In the genomic region with DNA sequence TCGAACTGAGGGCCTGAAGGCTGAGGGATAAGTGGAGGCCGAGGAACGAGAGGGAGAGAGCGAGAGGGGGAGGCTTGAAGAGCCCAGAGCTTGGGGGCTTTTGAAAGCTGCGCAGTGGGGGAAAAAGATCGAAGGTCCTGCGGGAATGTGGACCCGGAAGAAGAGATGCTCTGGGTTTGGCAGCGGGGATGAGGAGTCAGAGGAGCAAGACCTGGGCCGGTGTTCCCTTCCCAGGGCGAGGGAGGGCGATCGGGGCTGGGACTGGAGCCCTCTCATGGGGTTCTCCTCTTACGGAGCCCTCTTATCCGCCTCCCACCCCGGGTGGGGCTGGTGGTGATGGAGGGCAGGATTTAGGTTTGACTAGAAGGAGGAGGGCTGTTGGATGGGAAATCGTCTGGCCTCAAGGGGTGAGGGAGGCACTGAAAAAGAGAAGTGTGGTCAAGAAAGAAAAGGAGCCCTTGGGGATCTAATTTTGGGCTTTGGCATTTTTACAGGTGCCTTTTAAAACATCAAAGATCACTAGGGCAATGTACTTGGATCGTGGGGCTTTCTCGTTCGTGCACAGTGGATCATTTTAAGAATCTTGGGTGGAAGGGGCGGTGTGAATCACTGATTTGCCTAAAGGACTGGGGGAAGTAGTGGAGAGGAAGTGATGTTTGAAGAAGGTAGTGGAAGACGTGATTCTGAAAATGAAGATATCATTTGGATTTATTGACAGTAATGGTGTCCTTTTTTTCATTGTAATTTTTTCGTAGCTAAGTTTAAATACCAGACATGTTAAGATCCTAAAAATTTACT, we compare ENCODE assay signal across 8 cellular contexts.
DNase-seq lines count a peak whose midpoint lies in the region; ATAC-seq and TF ChIP-seq lines count a peak whose summit lies in the region.

No MANE protein-coding gene starts in this region.

- peak overlapping the region; percentile 95 for H3K4me3 ChIP-seq in astrocyte of the cerebellum (ENCODE audit: low read depth, low read length)

- in situ Hi-C loops in astrocyte of the cerebellum (cut with HindIII; ENCODE audit: low sequenced_read_pairs), result no loop called here

- ATAC-seq in GM21367 (IDR thresholded peaks at IDR 0.05; ENCODE audit: unreplicated experiment), result peak; percentile 19
- peak; percentile 70 for ATAC-seq in SK-N-SH treated with all-trans-retinoic acid at 6 μM for 48 hours

- DNase-seq in D341Med (ENCODE audit: low spot score) (peak; percentile 55), HS-5 (ENCODE audit: low read depth) (peak; percentile 28), astrocyte of the cerebellum (ENCODE audit: low read depth) (peak; percentile 23), hepatic stellate cell (ENCODE audit: low spot score) (peak; percentile 68), putamen (ENCODE audit: low spot score) (peak; percentile 54), middle frontal gyrus (ENCODE audit: extremely low spot score, low spot score) (no peak)

- TF ChIP-seq CTCF in astrocyte of the cerebellum (IDR thresholded peaks at IDR 0.05; ENCODE audit: low read depth, low read length, missing control alignments), result no peak

TF ChIP-seq in SK-N-SH treated with all-trans-retinoic acid at 6 μM for 48 hours, 23 proteins besides CTCF, POLR2A, EP300 and RAD21:
- TF ChIP-seq ZNF8 (CRISPR knock-in tag; IDR thresholded peaks at IDR 0.05), result no peak
- TF ChIP-seq, protein P1, sequence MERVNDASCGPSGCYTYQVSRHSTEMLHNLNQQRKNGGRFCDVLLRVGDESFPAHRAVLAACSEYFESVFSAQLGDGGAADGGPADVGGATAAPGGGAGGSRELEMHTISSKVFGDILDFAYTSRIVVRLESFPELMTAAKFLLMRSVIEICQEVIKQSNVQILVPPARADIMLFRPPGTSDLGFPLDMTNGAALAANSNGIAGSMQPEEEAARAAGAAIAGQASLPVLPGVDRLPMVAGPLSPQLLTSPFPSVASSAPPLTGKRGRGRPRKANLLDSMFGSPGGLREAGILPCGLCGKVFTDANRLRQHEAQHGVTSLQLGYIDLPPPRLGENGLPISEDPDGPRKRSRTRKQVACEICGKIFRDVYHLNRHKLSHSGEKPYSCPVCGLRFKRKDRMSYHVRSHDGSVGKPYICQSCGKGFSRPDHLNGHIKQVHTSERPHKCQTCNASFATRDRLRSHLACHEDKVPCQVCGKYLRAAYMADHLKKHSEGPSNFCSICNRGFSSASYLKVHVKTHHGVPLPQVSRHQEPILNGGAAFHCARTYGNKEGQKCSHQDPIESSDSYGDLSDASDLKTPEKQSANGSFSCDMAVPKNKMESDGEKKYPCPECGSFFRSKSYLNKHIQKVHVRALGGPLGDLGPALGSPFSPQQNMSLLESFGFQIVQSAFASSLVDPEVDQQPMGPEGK (CRISPR knock-in tag; IDR thresholded peaks at IDR 0.05; ENCODE audit: borderline replicate concordance), result no peak
- no peak for TF ChIP-seq ARNTL (CRISPR knock-in tag; IDR thresholded peaks at IDR 0.05; ENCODE audit: borderline replicate concordance, low read depth)
- TF ChIP-seq ESRRG (CRISPR knock-in tag; IDR thresholded peaks at IDR 0.05), result no peak
- TF ChIP-seq RARB (CRISPR knock-in tag; IDR thresholded peaks at IDR 0.05), result no peak
- no peak for TF ChIP-seq CSDC2 (CRISPR knock-in tag; IDR thresholded peaks at IDR 0.05)
- TF ChIP-seq PPARA (CRISPR knock-in tag; IDR thresholded peaks at IDR 0.05; ENCODE audit: borderline replicate concordance), result no peak
- TF ChIP-seq ZNF70 (CRISPR knock-in tag; IDR thresholded peaks at IDR 0.05), result no peak
- TF ChIP-seq, protein P2, sequence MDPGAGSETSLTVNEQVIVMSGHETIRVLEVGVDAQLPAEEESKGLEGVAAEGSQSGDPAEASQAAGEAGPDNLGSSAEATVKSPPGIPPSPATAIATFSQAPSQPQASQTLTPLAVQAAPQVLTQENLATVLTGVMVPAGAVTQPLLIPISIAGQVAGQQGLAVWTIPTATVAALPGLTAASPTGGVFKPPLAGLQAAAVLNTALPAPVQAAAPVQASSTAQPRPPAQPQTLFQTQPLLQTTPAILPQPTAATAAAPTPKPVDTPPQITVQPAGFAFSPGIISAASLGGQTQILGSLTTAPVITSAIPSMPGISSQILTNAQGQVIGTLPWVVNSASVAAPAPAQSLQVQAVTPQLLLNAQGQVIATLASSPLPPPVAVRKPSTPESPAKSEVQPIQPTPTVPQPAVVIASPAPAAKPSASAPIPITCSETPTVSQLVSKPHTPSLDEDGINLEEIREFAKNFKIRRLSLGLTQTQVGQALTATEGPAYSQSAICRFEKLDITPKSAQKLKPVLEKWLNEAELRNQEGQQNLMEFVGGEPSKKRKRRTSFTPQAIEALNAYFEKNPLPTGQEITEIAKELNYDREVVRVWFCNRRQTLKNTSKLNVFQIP (CRISPR knock-in tag; IDR thresholded peaks at IDR 0.05; ENCODE audit: borderline replicate concordance, low read depth), result no peak
- TF ChIP-seq GLIS3 (CRISPR knock-in tag; IDR thresholded peaks at IDR 0.05), result no peak
- TF ChIP-seq, protein P3, sequence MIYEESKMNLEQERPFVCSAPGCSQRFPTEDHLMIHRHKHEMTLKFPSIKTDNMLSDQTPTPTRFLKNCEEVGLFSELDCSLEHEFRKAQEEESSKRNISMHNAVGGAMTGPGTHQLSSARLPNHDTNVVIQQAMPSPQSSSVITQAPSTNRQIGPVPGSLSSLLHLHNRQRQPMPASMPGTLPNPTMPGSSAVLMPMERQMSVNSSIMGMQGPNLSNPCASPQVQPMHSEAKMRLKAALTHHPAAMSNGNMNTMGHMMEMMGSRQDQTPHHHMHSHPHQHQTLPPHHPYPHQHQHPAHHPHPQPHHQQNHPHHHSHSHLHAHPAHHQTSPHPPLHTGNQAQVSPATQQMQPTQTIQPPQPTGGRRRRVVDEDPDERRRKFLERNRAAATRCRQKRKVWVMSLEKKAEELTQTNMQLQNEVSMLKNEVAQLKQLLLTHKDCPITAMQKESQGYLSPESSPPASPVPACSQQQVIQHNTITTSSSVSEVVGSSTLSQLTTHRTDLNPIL (CRISPR knock-in tag; IDR thresholded peaks at IDR 0.05; ENCODE audit: low read depth), result no peak
- TF ChIP-seq BACH2 (CRISPR knock-in tag; IDR thresholded peaks at IDR 0.05; ENCODE audit: borderline replicate concordance), result no peak
- TF ChIP-seq TCF4 (CRISPR knock-in tag; IDR thresholded peaks at IDR 0.05; ENCODE audit: borderline replicate concordance), result no peak
- no peak for TF ChIP-seq ZC3H10 (CRISPR knock-in tag; IDR thresholded peaks at IDR 0.05)
- no peak for TF ChIP-seq ZNF565 (CRISPR knock-in tag; conservative IDR thresholded peaks at IDR 0.05; ENCODE audit: low read depth)
- TF ChIP-seq, protein P4, sequence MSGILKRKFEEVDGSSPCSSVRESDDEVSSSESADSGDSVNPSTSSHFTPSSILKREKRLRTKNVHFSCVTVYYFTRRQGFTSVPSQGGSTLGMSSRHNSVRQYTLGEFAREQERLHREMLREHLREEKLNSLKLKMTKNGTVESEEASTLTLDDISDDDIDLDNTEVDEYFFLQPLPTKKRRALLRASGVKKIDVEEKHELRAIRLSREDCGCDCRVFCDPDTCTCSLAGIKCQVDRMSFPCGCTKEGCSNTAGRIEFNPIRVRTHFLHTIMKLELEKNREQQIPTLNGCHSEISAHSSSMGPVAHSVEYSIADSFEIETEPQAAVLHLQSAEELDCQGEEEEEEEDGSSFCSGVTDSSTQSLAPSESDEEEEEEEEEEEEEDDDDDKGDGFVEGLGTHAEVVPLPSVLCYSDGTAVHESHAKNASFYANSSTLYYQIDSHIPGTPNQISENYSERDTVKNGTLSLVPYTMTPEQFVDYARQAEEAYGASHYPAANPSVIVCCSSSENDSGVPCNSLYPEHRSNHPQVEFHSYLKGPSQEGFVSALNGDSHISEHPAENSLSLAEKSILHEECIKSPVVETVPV (CRISPR knock-in tag; IDR thresholded peaks at IDR 0.05), result no peak
- no peak for TF ChIP-seq ISL1 (CRISPR knock-in tag; IDR thresholded peaks at IDR 0.05)
